In the genomic region with DNA sequence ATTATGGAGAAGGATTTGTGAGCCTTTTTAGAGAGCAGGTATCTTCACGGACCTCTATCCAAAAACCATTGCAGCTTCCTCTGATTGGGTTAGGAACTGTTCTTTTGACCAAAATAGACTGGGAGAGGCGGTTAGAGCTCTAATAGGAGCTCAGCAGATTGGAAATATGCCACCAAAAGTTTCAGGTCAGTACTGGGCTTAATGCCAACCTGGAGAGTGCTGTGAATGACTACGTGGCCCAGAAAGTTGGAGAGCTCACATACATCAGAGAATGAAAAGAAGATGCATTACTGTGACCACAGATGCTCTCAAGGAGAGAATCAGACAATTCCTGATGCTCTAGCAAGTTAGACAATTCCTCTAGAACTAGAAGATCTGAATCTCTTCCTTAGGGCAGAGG, we compare ENCODE assay signal across 19 cellular contexts.
DNase-seq lines count a peak whose midpoint lies in the region; ATAC-seq and TF ChIP-seq lines count a peak whose summit lies in the region.
"Had no signal": no experiment of that assay in that cellular context is flagged by ENCODE, and none has a peak within 500 bp of the region (broad histone marks: within the 10 kb centered on the region; RNA-seq: fewer than 3 reads in every experiment).

No MANE protein-coding gene starts in this region.

- no peak overlapping the region for H3K27ac ChIP-seq in stomach
- H3K27ac ChIP-seq: A549, epithelial cell of prostate, upper lobe of left lung had no signal

- TF ChIP-seq CTCF in stomach (IDR thresholded peaks at IDR 0.05), result no peak

- TF ChIP-seq POLR2A in stomach (IDR thresholded peaks at IDR 0.05), result no peak

- intact Hi-C loops in stomach (cut with DNase I; ENCODE audit: low total_unique reads), result no loop called here

- no peak for ATAC-seq in GM19455 (IDR thresholded peaks at IDR 0.05; ENCODE audit: unreplicated experiment)
- ATAC-seq: left colon had no signal

- H3K36me3 ChIP-seq in stomach, result peaks cover 1 to 9% (median 3%) of the 10 kb centered on the region in 4 donors

- peaks cover 0 to 4% (median 3%) of the 10 kb centered on the region in 4 donors for H3K9me3 ChIP-seq in stomach
- H3K9me3 ChIP-seq: A549, upper lobe of left lung had no signal

- peak; percentile 19 for DNase-seq in NCI-H345 (lab: John Stamatoyannopoulos, UW)
- no peak for DNase-seq in NCI-H345 treated with DMSO at 0.1 percent for 48 hours (lab: John Stamatoyannopoulos, UW; ENCODE audit: unreplicated experiment)
- DNase-seq in RPMI8226, result peak; percentile 93
- peak; percentile 12 for DNase-seq in fibroblast of the conjunctiva (ENCODE audit: low read depth)
- peak; percentile 20 for DNase-seq in skeletal muscle cell (ENCODE audit: low read depth)
- DNase-seq in NCI-H1092 treated with DMSO at 0.1 percent for 48 hours (lab: John Stamatoyannopoulos, UW), result no peak
- DNase-seq in stomach, result no peak
- DNase-seq: activated naive CD4-positive, alpha-beta T cell treated with Interleukin-2 at 50 U/mL for 16 hours; CD4-positive, CD25-positive, alpha-beta regulatory T cell; cerebellar nuclear complex; hippocampal formation; left colon; naive B cell; NCI-H2029 treated with DMSO at 0.1 percent for 48 hours; stimulated activated CD4-positive, alpha-beta T cell treated with anti-CD3 and anti-CD28 coated beads, Interleukin-4, amount 100 ng/mL, for 1 hour; upper lobe of left lung had no signal

- no peak overlapping the region for H3K4me3 ChIP-seq in skeletal muscle cell (ENCODE audit: low read depth, low read length)
- no peak overlapping the region for H3K4me3 ChIP-seq in stomach
- H3K4me3 ChIP-seq: A549, upper lobe of left lung had no signal

- WGBS in stomach, 5 donors, result 11 to 30% (median 19%) methylated on average over 3 of the region's 3 CpGs

- no peak for TF ChIP-seq EP300 in stomach (IDR thresholded peaks at IDR 0.05)

- peaks cover 0 to 8% (median 3%) of the 10 kb centered on the region in 4 donors for H3K4me1 ChIP-seq in stomach
- H3K4me1 ChIP-seq: A549, upper lobe of left lung had no signal

- H3K27me3 ChIP-seq in stomach, result no peaks in the 10 kb centered on the region
- H3K27me3 ChIP-seq: upper lobe of left lung had no signal

Comparison
In these comparisons a context has a peak if more than half of its experiments do, and no peak if none do; other contexts are left out.
1. DNase-seq: peak in NCI-H345 (single experiment), RPMI8226 (single experiment), fibroblast of the conjunctiva (single experiment) and skeletal muscle cell (single experiment); none in NCI-H345 treated with DMSO at 0.1 percent for 48 hours (single experiment), NCI-H1092 treated with DMSO at 0.1 percent for 48 hours (single experiment) and stomach (single experiment).